In the genomic region with DNA sequence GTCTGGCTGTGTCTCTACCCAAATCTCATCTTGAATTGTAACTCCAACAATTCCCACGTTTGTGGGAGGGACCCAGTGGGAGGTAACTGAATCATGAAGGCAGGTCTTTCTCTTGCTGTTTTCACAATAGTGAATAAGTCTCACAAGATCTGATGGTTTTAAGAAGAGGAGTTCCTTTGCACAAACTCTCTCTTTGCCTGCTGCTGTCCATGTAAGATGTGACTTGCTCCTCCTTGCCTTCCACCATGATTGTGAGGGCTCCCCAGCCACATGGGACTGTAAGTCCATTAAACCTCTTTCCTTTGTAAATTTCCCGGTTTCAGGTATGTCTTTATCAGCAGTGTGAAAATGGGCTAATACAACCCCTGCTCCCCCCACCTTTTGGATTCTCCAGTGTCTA, we compare ENCODE assay signal across 2 cellular contexts.
TF ChIP-seq lines count a peak whose summit lies in the region.

No MANE protein-coding gene starts in this region.

TF ChIP-seq in HepG2, 621 proteins besides CTCF, POLR2A, EP300 and RAD21:
- TF ChIP-seq ATRX (CRISPR knock-in tag; IDR thresholded peaks at IDR 0.05; ENCODE audit: borderline replicate concordance) (no peak), ZNF616 (CRISPR knock-in tag; IDR thresholded peaks at IDR 0.05; ENCODE audit: low read depth) (no peak), ZNF615 (CRISPR knock-in tag; IDR thresholded peaks at IDR 0.05; ENCODE audit: borderline replicate concordance) (no peak), CC2D1A (CRISPR knock-in tag; IDR thresholded peaks at IDR 0.05) (no peak), ARNT (IDR thresholded peaks at IDR 0.05) (no peak), ZNF431 (CRISPR knock-in tag; IDR thresholded peaks at IDR 0.05; ENCODE audit: borderline replicate concordance, low read depth) (peak; percentile 69; the same call in 1 of the 2 replicates), SOX6 (IDR thresholded peaks at IDR 0.05) (no peak), SOX6 (CRISPR knock-in tag; IDR thresholded peaks at IDR 0.05) (no peak)

TF ChIP-seq in K562, 482 proteins besides CTCF, POLR2A, EP300 and RAD21:
- TF ChIP-seq NFIC (IDR thresholded peaks at IDR 0.05) (no peak), ZNF431 (CRISPR knock-in tag; IDR thresholded peaks at IDR 0.05) (peak; percentile 87; the same call in 1 of the 2 replicates)
